ENCODE assay signal across 1 cellular context in genomic region chr2:223872772-223873171, GRCh38.
TF ChIP-seq lines count a peak whose summit lies in the region.

No MANE protein-coding gene starts in this region.

TF ChIP-seq in HepG2, 621 proteins besides CTCF, POLR2A, EP300 and RAD21:
- TF ChIP-seq ZMYM3 (CRISPR knock-in tag; IDR thresholded peaks at IDR 0.05) (0 out of 2 replicates have a peak, but pooled peaks have one; percentile 14), ZNF260 (CRISPR knock-in tag; IDR thresholded peaks at IDR 0.05; ENCODE audit: borderline replicate concordance, low read depth) (0 out of 2 replicates have a peak, but pooled peaks have one; percentile 86)
